Comparison of ENCODE assay signal across 8 cellular contexts in the genomic region with DNA sequence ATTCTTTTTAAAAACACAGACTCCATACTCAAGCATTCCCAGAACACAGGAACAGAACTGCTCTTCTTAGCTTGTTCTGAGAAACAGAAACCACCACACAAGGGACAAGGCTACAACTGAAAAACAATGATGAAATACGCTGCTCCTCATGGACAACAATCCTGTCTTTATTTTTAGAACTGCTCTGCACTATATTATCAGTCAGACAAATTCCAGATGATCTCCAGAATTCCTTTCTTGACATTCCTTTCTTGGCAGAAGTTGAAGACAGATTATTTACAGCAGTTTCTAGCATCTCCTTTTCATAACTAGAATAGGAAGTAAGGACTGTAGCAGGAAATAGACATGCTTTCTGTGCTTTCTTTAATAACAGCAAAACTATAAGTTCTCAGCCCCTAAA. TPM values are rescaled to one million over a fixed set of nuclear protein-coding genes. Genes with fewer than 3 reads are reported as not detected.
DNase-seq lines count a peak whose midpoint lies in the region; ATAC-seq, FAIRE-seq and TF ChIP-seq lines count a peak whose summit lies in the region.

No MANE protein-coding gene starts in this region.

- no peak overlapping the region for H3K9ac ChIP-seq in K562 (ENCODE audit: insufficient read depth in 1 of 2, low read depth in 2 of 2, low read length in 2 of 2)

- no peaks in the 10 kb centered on the region for H3K27me3 Mint-ChIP-seq in activated naive CD4-positive, alpha-beta T cell treated with anti-CD3 and anti-CD28 coated beads, Interleukin-2, amount 10 ng/mL, durations not matched to agents 7 days and 5 days

- no peaks in the 10 kb centered on the region for H3K9me1 ChIP-seq in K562 (ENCODE audit: control insufficient read depth, insufficient read depth, low read length)

- CTCF ChIA-PET in activated naive CD4-positive, alpha-beta T cell treated with anti-CD3 and anti-CD28 coated beads, Interleukin-2, amount 10 ng/mL, durations not matched to agents 7 days and 5 days (lab: Charles Lee), result interaction anchor here (1.0 kb wide), 1 partner anchor 12 kb away, joined by 3 read pairs; no protein-coding TSS in a partner anchor
- CTCF ChIA-PET in K562 (lab: Yijun Ruan, JAX; ENCODE audit: low intra/inter-chr PET ratio), result no interaction called here

- no peaks in the 10 kb centered on the region for H4K20me1 ChIP-seq in K562 (replicated peaks; ENCODE audit: control insufficient read depth, insufficient read depth, low read length)

- H3K4me3 ChIP-seq in K562 (no peak overlapping the region), lung (no peak overlapping the region), urinary bladder (ENCODE audit: low read depth, low read length) (no peak overlapping the region)

- H3K4me1 Mint-ChIP-seq in activated naive CD4-positive, alpha-beta T cell treated with anti-CD3 and anti-CD28 coated beads, Interleukin-2, amount 10 ng/mL, durations not matched to agents 7 days and 5 days, result peaks cover 48% of the 10 kb centered on the region

- H3K4me3 Mint-ChIP-seq in activated naive CD4-positive, alpha-beta T cell treated with anti-CD3 and anti-CD28 coated beads, Interleukin-2, amount 10 ng/mL, durations not matched to agents 7 days and 5 days, result peak overlapping the region; percentile 71

- peaks cover 48% of the 10 kb centered on the region for H3K36me3 Mint-ChIP-seq in activated naive CD4-positive, alpha-beta T cell treated with anti-CD3 and anti-CD28 coated beads, Interleukin-2, amount 10 ng/mL, durations not matched to agents 7 days and 5 days

- H3K4me2 ChIP-seq in K562 (ENCODE audit: insufficient read depth, low read length), result no peak overlapping the region

- peaks cover 3% of the 10 kb centered on the region for H3K9me3 Mint-ChIP-seq in activated naive CD4-positive, alpha-beta T cell treated with anti-CD3 and anti-CD28 coated beads, Interleukin-2, amount 10 ng/mL, durations not matched to agents 7 days and 5 days

- 50% methylated on average over 1 of the region's 1 CpG for WGBS in K562 (ENCODE audit: insufficient coverage, low coverage, missing lambda C conversion rate)
- WGBS in lung, 2 donors, result 35 to 41% methylated on average over 1 of the region's 1 CpG
- WGBS in urinary bladder, result 13% methylated on average over 1 of the region's 1 CpG

- H3K27ac ChIP-seq in K562 (ENCODE audit: extremely low read depth, low read depth, low read length), result peak overlapping the region; percentile 53; the same call in 2 of the 3 replicates
- H3K27ac ChIP-seq in lung (ENCODE audit: low read depth in 1 of 2, low read length in 1 of 2), result peak overlapping the region in 1 of 2 donors; percentile 68
- peak overlapping the region; percentile 77 for H3K27ac ChIP-seq in urinary bladder (ENCODE audit: low read depth)

- FAIRE-seq in K562 (lab: Jason Lieb, UNC), result no peak

- H2AFZ ChIP-seq in K562 (ENCODE audit: low read depth, low read length), result peak overlapping the region; percentile 60; the same call in 1 of the 2 replicates

- H3K79me2 ChIP-seq in K562 (ENCODE audit: control insufficient read depth, insufficient read depth, low read length), result peaks cover 7% of the 10 kb centered on the region; the same call in 2 of the 3 replicates

- BruUV-seq in K562 (replicated peaks; lab: Mats Ljungman, UMichigan), result no TSS peak

- H3K4me1 ChIP-seq in K562 (replicated peaks in 1 of 2; ENCODE audit: control insufficient read depth in 2 of 2, insufficient read depth in 2 of 2, low read length in 2 of 2), result peaks cover 0 to 9% of the 10 kb centered on the region in 2 experiments; a peak in 3 of 5 replicates
- H3K4me1 ChIP-seq in lung (ENCODE audit: control insufficient read depth in 2 of 2, insufficient read depth in 2 of 2, low read length in 2 of 2), result peaks cover 4% of the 10 kb centered on the region in 2 donors
- H3K4me1 ChIP-seq in urinary bladder (ENCODE audit: insufficient read depth), result no peaks in the 10 kb centered on the region

- in situ Hi-C loops in K562 (cut with MboI), result no loop called here

- intact Hi-C loops in K562 (cut with micrococcal nuclease), result no loop called here

- POLR2A ChIA-PET in K562 (lab: Yijun Ruan, JAX), result no interaction called here

- peak overlapping the region; percentile 97 for H3K27ac Mint-ChIP-seq in activated naive CD4-positive, alpha-beta T cell treated with anti-CD3 and anti-CD28 coated beads, Interleukin-2, amount 10 ng/mL, durations not matched to agents 7 days and 5 days

- ATAC-seq in K562, result peak; percentile 75
- peak; percentile 53 for ATAC-seq in lung (ENCODE audit: insufficient read depth, low FRiP score)
- ATAC-seq in GM21576 (IDR thresholded peaks at IDR 0.05; ENCODE audit: unreplicated experiment), result no peak

- TF ChIP-seq CTCF in K562 (IDR thresholded peaks at IDR 0.05 in 2 of 3, conservative IDR thresholded peaks at IDR 0.05 in 1 of 3; ENCODE audit: insufficient read depth in 2 of 3, low read depth in 1 of 3, low read length in 3 of 3) (no peak), lung (IDR thresholded peaks at IDR 0.05; ENCODE audit: control extremely low read depth, extremely low read depth) (no peak)

- H3K9me3 ChIP-seq in K562 (replicated peaks; ENCODE audit: control insufficient read depth, insufficient read depth, low read depth, low read length), result no peaks in the 10 kb centered on the region
- H3K9me3 ChIP-seq in lung (ENCODE audit: control insufficient read depth in 2 of 2, insufficient read depth in 1 of 2, low read length in 1 of 2), result no peaks in the 10 kb centered on the region

- peaks cover 76% of the 10 kb centered on the region for H3K36me3 ChIP-seq in K562 (ENCODE audit: control insufficient read depth, insufficient read depth, low read length)
- H3K36me3 ChIP-seq in lung (ENCODE audit: control insufficient read depth in 2 of 2, insufficient read depth in 2 of 2, low read length in 2 of 2), result peaks cover 0 to 3% of the 10 kb centered on the region in 2 donors
- H3K36me3 ChIP-seq in urinary bladder (ENCODE audit: insufficient read depth), result peaks cover 2% of the 10 kb centered on the region

- no peak for TF ChIP-seq POLR2A in K562 (conservative IDR thresholded peaks at IDR 0.05)
- no peak for TF ChIP-seq POLR2A in erythroblast (IDR thresholded peaks at IDR 0.05; ENCODE audit: low read length)

- H3K27me3 ChIP-seq in K562 (ENCODE audit: control insufficient read depth in 2 of 2, insufficient read depth in 2 of 2, low read length in 2 of 2) (no peaks in the 10 kb centered on the region), lung (ENCODE audit: control insufficient read depth, insufficient read depth) (no peaks in the 10 kb centered on the region)

- TF ChIP-seq RAD21 in K562 (CRISPR knock-in tag; conservative IDR thresholded peaks at IDR 0.05 in 1 of 2, IDR thresholded peaks at IDR 0.05 in 1 of 2), result no peak

- no peak for DNase-seq in activated naive CD4-positive, alpha-beta T cell treated with anti-CD3 and anti-CD28 coated beads, Interleukin-2, amount 10 ng/mL, durations not matched to agents 7 days and 5 days
- DNase-seq in activated naive CD4-positive, alpha-beta T cell treated with Interleukin-2 at 50 U/mL for 16 hours, result no peak
- DNase-seq in K562 (ENCODE audit: extremely low read depth in 1 of 4, low spot score in 3 of 4), result no peak
- no peak for DNase-seq in lung (ENCODE audit: low spot score)
- DNase-seq in erythroblast (lab: John Stamatoyannopoulos, UW), result no peak
- no peak for DNase-seq in SKM-1 treated with dmso at 0.1 percent for 144 hours (lab: John Stamatoyannopoulos, UW; ENCODE audit: unreplicated experiment)

- no peak for TF ChIP-seq EP300 in K562 (IDR thresholded peaks at IDR 0.05; ENCODE audit: low read length)

TF ChIP-seq in K562, 482 proteins besides CTCF, POLR2A, EP300 and RAD21 (continues in another document):
- TF ChIP-seq HNRNPL (IDR thresholded peaks at IDR 0.05; ENCODE audit: low read depth, low read length) (no peak), SAP30 (IDR thresholded peaks at IDR 0.05; ENCODE audit: borderline replicate concordance, insufficient read depth, low read depth, low read length, poor library complexity, severe bottlenecking) (no peak), CEBPB (tag; IDR thresholded peaks at IDR 0.05) (0 out of 2 replicates have a peak, but pooled peaks have one; percentile 17), GABPB1 (CRISPR knock-in tag; IDR thresholded peaks at IDR 0.05) (no peak), FOXJ3 (CRISPR knock-in tag; IDR thresholded peaks at IDR 0.05) (no peak)
- TF ChIP-seq, protein P1, sequence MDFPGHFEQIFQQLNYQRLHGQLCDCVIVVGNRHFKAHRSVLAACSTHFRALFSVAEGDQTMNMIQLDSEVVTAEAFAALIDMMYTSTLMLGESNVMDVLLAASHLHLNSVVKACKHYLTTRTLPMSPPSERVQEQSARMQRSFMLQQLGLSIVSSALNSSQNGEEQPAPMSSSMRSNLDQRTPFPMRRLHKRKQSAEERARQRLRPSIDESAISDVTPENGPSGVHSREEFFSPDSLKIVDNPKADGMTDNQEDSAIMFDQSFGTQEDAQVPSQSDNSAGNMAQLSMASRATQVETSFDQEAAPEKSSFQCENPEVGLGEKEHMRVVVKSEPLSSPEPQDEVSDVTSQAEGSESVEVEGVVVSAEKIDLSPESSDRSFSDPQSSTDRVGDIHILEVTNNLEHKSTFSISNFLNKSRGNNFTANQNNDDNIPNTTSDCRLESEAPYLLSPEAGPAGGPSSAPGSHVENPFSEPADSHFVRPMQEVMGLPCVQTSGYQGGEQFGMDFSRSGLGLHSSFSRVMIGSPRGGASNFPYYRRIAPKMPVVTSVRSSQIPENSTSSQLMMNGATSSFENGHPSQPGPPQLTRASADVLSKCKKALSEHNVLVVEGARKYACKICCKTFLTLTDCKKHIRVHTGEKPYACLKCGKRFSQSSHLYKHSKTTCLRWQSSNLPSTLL (IDR thresholded peaks at IDR 0.05), result no peak

RNA-seq across cellular contexts. Expression of a gene that starts 36.1 kb away (rescaled TPM):
- 163 and 271 TPM in 2 replicates for total RNA-seq in K562 (2011; cell fraction: chromatin; rRNA removed; ENCODE audit: low replicate concordance)
- 73.4 and 76.1 TPM in 2 replicates for total RNA-seq in K562 (2011; cell fraction: nucleolus; rRNA removed)
- 102 and 117 TPM in 2 replicates for total RNA-seq in K562 (2011; cell fraction: nucleoplasm; rRNA removed)
- 39.1 and 50.5 TPM in 2 replicates for total RNA-seq in K562 (2014; rRNA removed)
- 75.4 and 103 TPM in 2 replicates for total RNA-seq in K562 (2014; rRNA removed; fragmentation: Illumina TruSeq; extraction: Trizol)
- total RNA-seq in K562 (2015; rRNA removed; fragmentation: Illumina TruSeq; extraction: Trizol), result 60.3 and 61.8 TPM in 2 replicates
- 68.1 and 83.8 TPM in 2 replicates for total RNA-seq in K562 (2021)
- polyA plus RNA-seq in K562 (2011; rRNA removed), result 51.7 and 79.1 TPM in 2 replicates
- 10.2 and 18.4 TPM in 2 replicates for polyA plus RNA-seq in K562 (2011; cell fraction: cytosol; rRNA removed)
- polyA plus RNA-seq in K562 (2011; cell fraction: nucleus; rRNA removed), result 42.2 and 47.3 TPM in 2 replicates
- 69.7 and 118 TPM in 2 replicates for polyA plus RNA-seq in K562 (2012)
- polyA plus RNA-seq in K562 (2014; fragmentation: Illumina TruSeq; extraction: Trizol), result 62.5 and 71.0 TPM in 2 replicates
- polyA plus RNA-seq in K562 (2014; fragmentation: Nextera tagmentation; extraction: Ambion mirVana), result 10 to 100 TPM; 10.1 to 26.6 TPM
- 34.8 and 37.4 TPM in 2 replicates for polyA plus RNA-seq in K562 (2014; rRNA removed)
- polyA minus RNA-seq in K562 (2011; rRNA and poly(A)+ RNA removed), result 139 and 146 TPM in 2 replicates
- polyA minus RNA-seq in K562 (2011; cell fraction: cytosol; rRNA and poly(A)+ RNA removed), result 33.9 and 51.2 TPM in 2 replicates
- 92.2 and 147 TPM in 2 replicates for polyA minus RNA-seq in K562 (2011; cell fraction: nucleus; rRNA and poly(A)+ RNA removed)
- 10 to 100 TPM; 39.8 to 47.2 TPM for total RNA-seq in lung
- polyA plus RNA-seq in lung, result 10 to 100 TPM in 1 of 2 donors, 1 to 10 TPM in 1; 4.8 to 17.4 TPM
- 149 TPM for total RNA-seq in urinary bladder
- polyA plus RNA-seq in urinary bladder, result 133 TPM
